Comparison of ENCODE assay signal across 2 cellular contexts in genomic region chr19:47283405-47284059, GRCh38.
TF ChIP-seq lines count a peak whose summit lies in the region.

No MANE protein-coding gene starts in this region.

TF ChIP-seq in IMR-90, 13 proteins besides CTCF, POLR2A, EP300 and RAD21:
- TF ChIP-seq RCOR1 (IDR thresholded peaks at IDR 0.05; ENCODE audit: insufficient replicate concordance, low read length) = no peak
- no peak for TF ChIP-seq RFX5 (IDR thresholded peaks at IDR 0.05; ENCODE audit: low read depth, low read length)
- TF ChIP-seq FOS (IDR thresholded peaks at IDR 0.05; ENCODE audit: low read depth, low read length) = no peak

TF ChIP-seq in K562, 482 proteins besides CTCF, POLR2A, EP300 and RAD21:
- no peak for TF ChIP-seq HCFC1 (IDR thresholded peaks at IDR 0.05; ENCODE audit: low read depth, low read length)
- peak; percentile 94 for TF ChIP-seq NFIC (IDR thresholded peaks at IDR 0.05)
- peak; percentile 80 for TF ChIP-seq NFIX (CRISPR knock-in tag; IDR thresholded peaks at IDR 0.05; ENCODE audit: low read depth)
